Comparison of ENCODE assay signal across 33 cellular contexts in genomic region chr17:74281799-74282198, GRCh38. TPM values are rescaled to one million over a fixed set of nuclear protein-coding genes. Genes with fewer than 3 reads are reported as not detected.
DNase-seq lines count a peak whose midpoint lies in the region; ATAC-seq, FAIRE-seq and TF ChIP-seq lines count a peak whose summit lies in the region.
"Had no signal": no experiment of that assay in that cellular context is flagged by ENCODE, and none has a peak within 500 bp of the region (broad histone marks: within the 10 kb centered on the region; RNA-seq: fewer than 3 reads in every experiment).

No MANE protein-coding gene starts in this region.

- H3K36me3 Mint-ChIP-seq in activated CD4-positive, alpha-beta T cell treated with anti-CD3 and anti-CD28 coated beads for 36 hours (ENCODE audit: low read depth) = no peaks in the 10 kb centered on the region
- H3K36me3 Mint-ChIP-seq in CD4-positive, alpha-beta T cell (ENCODE audit: low read depth) = no peaks in the 10 kb centered on the region
- H3K36me3 Mint-ChIP-seq in activated CD8-positive, alpha-beta T cell treated with anti-CD3 and anti-CD28 coated beads for 36 hours (ENCODE audit: low read depth) = no peaks in the 10 kb centered on the region
- peaks cover 8% of the 10 kb centered on the region for H3K36me3 Mint-ChIP-seq in effector memory CD8-positive, alpha-beta T cell (ENCODE audit: insufficient read depth)
- H3K36me3 Mint-ChIP-seq: CD8-positive, alpha-beta T cell; memory B cell; neural progenitor cell had no signal

- no peak overlapping the region for H3K9ac ChIP-seq in kidney (ENCODE audit: low read length in 2 of 2)
- H3K9ac ChIP-seq: neural progenitor cell, parathyroid adenoma, SK-N-SH had no signal

- H3K27ac ChIP-seq in CD4-positive, alpha-beta T cell (ENCODE audit: low read depth, low read length) = peak overlapping the region; percentile 16
- H3K27ac ChIP-seq in kidney (ENCODE audit: low read depth in 2 of 2, low read length in 2 of 2) = no peak overlapping the region
- H3K27ac ChIP-seq: left lung, neural progenitor cell, parathyroid adenoma, right atrium auricular region, vagina, WERI-Rb-1 had no signal

- H3K4me1 ChIP-seq in kidney (ENCODE audit: control insufficient read depth in 1 of 2, insufficient read depth in 1 of 2, low read depth in 1 of 2, low read length in 2 of 2) = no peaks in the 10 kb centered on the region
- H3K4me1 ChIP-seq: parathyroid adenoma, vagina had no signal

- no peaks in the 10 kb centered on the region for H3K27me3 ChIP-seq in CD4-positive, alpha-beta T cell (ENCODE audit: control insufficient read depth, insufficient read depth, low read length)
- H3K27me3 ChIP-seq: right atrium auricular region, vagina had no signal

- POLR2A ChIA-PET in activated CD4-positive, alpha-beta T cell treated with anti-CD3 and anti-CD28 coated beads for 36 hours (lab: Charles Lee) = interaction anchor here (0.9 to 1.2 kb wide), 3 partner anchors 16 to 76 kb away, joined by 3 to 4 read pairs (median 4); no protein-coding TSS in a partner anchor
- POLR2A ChIA-PET in CD4-positive, alpha-beta T cell (lab: Charles Lee) = interaction anchor here (1.1 to 4.5 kb wide), 3 partner anchors 18 to 68 kb away, joined by 4 to 28 read pairs (median 4); partner anchors contain the start of gene TTYH2
- POLR2A ChIA-PET in activated CD8-positive, alpha-beta T cell treated with anti-CD3 and anti-CD28 coated beads for 36 hours (lab: Charles Lee) = interaction anchor here (1.0 to 1.6 kb wide), 3 partner anchors 23 to 73 kb away, joined by 4 to 5 read pairs (median 4); partner anchors contain the start of gene TTYH2

- H3K27ac Mint-ChIP-seq in activated CD4-positive, alpha-beta T cell treated with anti-CD3 and anti-CD28 coated beads for 36 hours = peak overlapping the region; percentile 85
- H3K27ac Mint-ChIP-seq in CD4-positive, alpha-beta T cell = peak overlapping the region; percentile 96
- peak overlapping the region; percentile 95 for H3K27ac Mint-ChIP-seq in activated CD8-positive, alpha-beta T cell treated with anti-CD3 and anti-CD28 coated beads for 36 hours
- peak overlapping the region; percentile 88 to 92 for H3K27ac Mint-ChIP-seq in effector memory CD8-positive, alpha-beta T cell
- H3K27ac Mint-ChIP-seq: memory B cell, neural progenitor cell had no signal

- no peaks in the 10 kb centered on the region for H3K9me3 ChIP-seq in CD4-positive, alpha-beta T cell (ENCODE audit: control insufficient read depth, low read length)
- H3K9me3 ChIP-seq in kidney (ENCODE audit: control insufficient read depth in 1 of 2, low read length in 2 of 2) = no peaks in the 10 kb centered on the region
- H3K9me3 ChIP-seq: left lung, right atrium auricular region, SK-N-SH, vagina had no signal

- no peak for ATAC-seq in activated CD4-positive, alpha-beta T cell treated with anti-CD3 and anti-CD28 coated beads for 36 hours
- ATAC-seq in CD4-positive, alpha-beta T cell (ENCODE audit: poor library complexity) = no peak
- ATAC-seq in activated CD8-positive, alpha-beta T cell treated with anti-CD3 and anti-CD28 coated beads for 36 hours = no peak
- no peak for ATAC-seq in effector memory CD8-positive, alpha-beta T cell (replicated peaks)
- ATAC-seq in HG03135 (IDR thresholded peaks at IDR 0.05; ENCODE audit: unreplicated experiment) = no peak
- ATAC-seq: HepG2, left lung had no signal

- no peak overlapping the region for H3K4me3 Mint-ChIP-seq in activated CD4-positive, alpha-beta T cell treated with anti-CD3 and anti-CD28 coated beads for 36 hours
- H3K4me3 Mint-ChIP-seq in CD4-positive, alpha-beta T cell = no peak overlapping the region
- H3K4me3 Mint-ChIP-seq in activated CD8-positive, alpha-beta T cell treated with anti-CD3 and anti-CD28 coated beads for 36 hours = no peak overlapping the region
- peak overlapping the region in 1 of 2 donors; percentile 34 for H3K4me3 Mint-ChIP-seq in effector memory CD8-positive, alpha-beta T cell
- H3K4me3 Mint-ChIP-seq: CD8-positive, alpha-beta T cell; memory B cell; neural progenitor cell had no signal

- no peaks in the 10 kb centered on the region for H3K36me3 ChIP-seq in kidney (ENCODE audit: control insufficient read depth in 1 of 2, insufficient read depth in 2 of 2, low read length in 2 of 2)
- H3K36me3 ChIP-seq: left lung, neural progenitor cell, right atrium auricular region, vagina, WERI-Rb-1 had no signal

- peaks cover 36% of the 10 kb centered on the region for H3K4me1 Mint-ChIP-seq in activated CD4-positive, alpha-beta T cell treated with anti-CD3 and anti-CD28 coated beads for 36 hours
- H3K4me1 Mint-ChIP-seq in CD4-positive, alpha-beta T cell (ENCODE audit: low read depth) = peaks cover 54% of the 10 kb centered on the region
- peaks cover 38% of the 10 kb centered on the region for H3K4me1 Mint-ChIP-seq in activated CD8-positive, alpha-beta T cell treated with anti-CD3 and anti-CD28 coated beads for 36 hours (ENCODE audit: low read depth)
- H3K4me1 Mint-ChIP-seq in effector memory CD8-positive, alpha-beta T cell (ENCODE audit: low read depth in 2 of 2) = peaks cover 38 to 39% of the 10 kb centered on the region in 2 donors

- no peak for TF ChIP-seq CTCF in CD4-positive, alpha-beta T cell (IDR thresholded peaks at IDR 0.05)
- no peak for TF ChIP-seq CTCF in activated CD8-positive, alpha-beta T cell treated with anti-CD3 and anti-CD28 coated beads for 36 hours (IDR thresholded peaks at IDR 0.05)
- no peak for TF ChIP-seq CTCF in kidney (IDR thresholded peaks at IDR 0.05; ENCODE audit: borderline replicate concordance, extremely low read depth, insufficient read depth)

- H3K4me3 ChIP-seq in kidney (ENCODE audit: low read length in 2 of 2) = no peak overlapping the region
- H3K4me3 ChIP-seq: left lung, neural progenitor cell, right atrium auricular region, vagina had no signal

- CTCF ChIA-PET in activated CD4-positive, alpha-beta T cell treated with anti-CD3 and anti-CD28 coated beads for 36 hours (lab: Charles Lee) = interaction anchor here (0.6 to 1.4 kb wide), 4 partner anchors 11 to 89 kb away, joined by 3 to 6 read pairs (median 4); partner anchors contain the start of gene TTYH2
- CTCF ChIA-PET in CD4-positive, alpha-beta T cell (lab: Charles Lee) = interaction anchor here (0.9 to 2.4 kb wide), 2 partner anchors 14 to 71 kb away, joined by 3 to 8 read pairs; no protein-coding TSS in a partner anchor
- CTCF ChIA-PET in activated CD8-positive, alpha-beta T cell treated with anti-CD3 and anti-CD28 coated beads for 36 hours (lab: Charles Lee) = interaction anchor here (1.0 to 2.4 kb wide), 4 partner anchors 15 to 86 kb away, joined by 4 to 7 read pairs (median 5); no protein-coding TSS in a partner anchor

- intact Hi-C loops in activated CD4-positive, alpha-beta T cell treated with anti-CD3 and anti-CD28 coated beads for 36 hours (cut with DNase I, micrococcal nuclease) = loop anchor here (2.0 to 5.0 kb wide), 3 partner anchors 17 to 79 kb away; partner anchors contain the start of genes RPL38 (in 1 of the 2) and TTYH2 (in 1 of the 2)
- intact Hi-C loops in CD4-positive, alpha-beta T cell (cut with DNase I, micrococcal nuclease) = loop anchor here (5.0 kb wide), 1 partner anchor 69 kb away; the partner anchor contains the start of gene TTYH2 (in 2 of the 2)
- intact Hi-C loops in activated CD8-positive, alpha-beta T cell treated with anti-CD3 and anti-CD28 coated beads for 36 hours (cut with micrococcal nuclease) = loop anchor here (5.0 kb wide), 1 partner anchor 69 kb away; the partner anchor contains the start of gene TTYH2
- intact Hi-C loops in kidney (cut with DNase I) = no loop called here

- no peaks in the 10 kb centered on the region for H3K9me3 Mint-ChIP-seq in activated CD4-positive, alpha-beta T cell treated with anti-CD3 and anti-CD28 coated beads for 36 hours (ENCODE audit: low read depth)
- H3K9me3 Mint-ChIP-seq in CD4-positive, alpha-beta T cell = no peaks in the 10 kb centered on the region
- no peaks in the 10 kb centered on the region for H3K9me3 Mint-ChIP-seq in activated CD8-positive, alpha-beta T cell treated with anti-CD3 and anti-CD28 coated beads for 36 hours
- no peaks in the 10 kb centered on the region for H3K9me3 Mint-ChIP-seq in effector memory CD8-positive, alpha-beta T cell
- H3K9me3 Mint-ChIP-seq: CD8-positive, alpha-beta T cell; memory B cell; neural progenitor cell had no signal

- FAIRE-seq in kidney (lab: Jason Lieb, UNC) = no peak
- FAIRE-seq: HepG2, small intestine had no signal

- no peaks in the 10 kb centered on the region for H3K27me3 Mint-ChIP-seq in activated CD4-positive, alpha-beta T cell treated with anti-CD3 and anti-CD28 coated beads for 36 hours
- no peaks in the 10 kb centered on the region for H3K27me3 Mint-ChIP-seq in CD4-positive, alpha-beta T cell
- no peaks in the 10 kb centered on the region for H3K27me3 Mint-ChIP-seq in activated CD8-positive, alpha-beta T cell treated with anti-CD3 and anti-CD28 coated beads for 36 hours
- H3K27me3 Mint-ChIP-seq in effector memory CD8-positive, alpha-beta T cell = no peaks in the 10 kb centered on the region

- DNase-seq in activated CD4-positive, alpha-beta T cell treated with anti-CD3 and anti-CD28 coated beads for 36 hours = no peak
- no peak for DNase-seq in activated CD4-positive, alpha-beta T cell treated with anti-CD3 and anti-CD28 coated beads for 48 hours
- no peak for DNase-seq in CD4-positive, alpha-beta T cell
- no peak for DNase-seq in activated CD8-positive, alpha-beta T cell treated with anti-CD3 and anti-CD28 coated beads for 36 hours
- DNase-seq in effector memory CD8-positive, alpha-beta T cell = no peak
- no peak for DNase-seq in DMS 273 treated with DMSO at 0.1 percent for 48 hours (lab: John Stamatoyannopoulos, UW)
- DNase-seq in kidney = no peak
- DNase-seq: activated gamma-delta T cell; CD8-positive, alpha-beta T cell; central memory CD4-positive, alpha-beta T cell; cortex of kidney; DMS153; HCEC 1CT; NCI-H1417 treated with DMSO at 0.1 percent for 48 hours; NCI-H2081 treated with DMSO at 0.1 percent for 48 hours; NCI-H2227 treated with DMSO at 0.1 percent for 48 hours; NCI-H526; SK-N-SH; small intestine; stimulated activated naive CD4-positive, alpha-beta T cell treated with Interleukin-2 at 50 U/mL for 16 hours; WERI-Rb-1 had no signal

RNA-seq across cellular contexts. Expression of gene DNAI2, which starts 7.8 kb away (rescaled TPM):
- under 1 TPM; 0.14 to 0.49 TPM for total RNA-seq in activated CD4-positive, alpha-beta T cell treated with anti-CD3 and anti-CD28 coated beads for 36 hours
- total RNA-seq in CD4-positive, alpha-beta T cell = 1 to 10 TPM in 1 of 2 experiments, under 1 TPM in 1; 0.66 to 1.2 TPM
- total RNA-seq in activated CD8-positive, alpha-beta T cell treated with anti-CD3 and anti-CD28 coated beads for 36 hours = under 1 TPM; 0.45 to 0.47 TPM
- 0.22 TPM for total RNA-seq in kidney
- not detected for polyA plus RNA-seq in kidney (ENCODE audit: insufficient read depth, low read depth, low replicate concordance)
- total RNA-seq: A172, glomerular endothelial cell, HepG2, LHCN-M2, right atrium auricular region, vagina had no signal
- polyA plus RNA-seq: adipose tissue, HepG2, SK-N-SH had no signal

RNA-seq across cellular contexts. Expression of gene KIF19, which starts 44.2 kb away (rescaled TPM):
- total RNA-seq in activated CD4-positive, alpha-beta T cell treated with anti-CD3 and anti-CD28 coated beads for 36 hours = under 1 TPM in 1 of 2 experiments, not detected in 1; 0.11 TPM
- total RNA-seq in CD4-positive, alpha-beta T cell = 1 to 10 TPM in 1 of 2 experiments, under 1 TPM in 1; 0.81 to 1.1 TPM
- under 1 TPM; 0.11 to 0.18 TPM for total RNA-seq in activated CD8-positive, alpha-beta T cell treated with anti-CD3 and anti-CD28 coated beads for 36 hours
- 0.85 TPM for total RNA-seq in kidney
- polyA plus RNA-seq in kidney (ENCODE audit: insufficient read depth, low read depth, low replicate concordance) = not detected
- total RNA-seq: A172, HepG2, LHCN-M2 had no signal
- polyA plus RNA-seq: HepG2, SK-N-SH had no signal
